Comparison of ENCODE assay signal across 11 cellular contexts in genomic region chr2:201904529-201905420, GRCh38.
DNase-seq lines count a peak whose midpoint lies in the region; ATAC-seq and FAIRE-seq lines count a peak whose summit lies in the region.
"Had no signal": no experiment of that assay in that cellular context is flagged by ENCODE, and none has a peak within 500 bp of the region (broad histone marks: within the 10 kb centered on the region; RNA-seq: fewer than 3 reads in every experiment).

No MANE protein-coding gene starts in this region.

- peak; percentile 96 for ATAC-seq in GM19463 (IDR thresholded peaks at IDR 0.05; ENCODE audit: unreplicated experiment)
- peak; percentile 84 for ATAC-seq in HG02973 (IDR thresholded peaks at IDR 0.05; ENCODE audit: unreplicated experiment)
- ATAC-seq: activated CD4-positive, CD25-positive, alpha-beta regulatory T cell treated with anti-CD3 and anti-CD28 coated beads, Interleukin-2, amount 50 U/mL, for 24 hours; K562 had no signal

- no peak for FAIRE-seq in HTR-8/SVneo (lab: Jason Lieb, UNC)
- FAIRE-seq: K562 had no signal

- DNase-seq in EH (ENCODE audit: low read depth), result peak; percentile 80
- peak; percentile 46 for DNase-seq in RPMI7951 (ENCODE audit: low read depth)
- DNase-seq in effector CD8-positive, alpha-beta T cell (lab: John Stamatoyannopoulos, UW), result no peak
- DNase-seq in activated effector memory CD4-positive, alpha-beta T cell treated with anti-CD3 and anti-CD28 coated beads, Interleukin-2, amount 50 U/mL, for 16 hours, result no peak
- DNase-seq in T-helper 9 cell, result no peak
- DNase-seq in HTR-8/SVneo (ENCODE audit: insufficient read length, low spot score), result no peak
- DNase-seq: amygdala had no signal

Comparison
In these comparisons a context has a peak if more than half of its experiments do, and no peak if none do; other contexts are left out.
1. DNase-seq: peak in EH (single experiment) and RPMI7951 (single experiment); none in effector CD8-positive, alpha-beta T cell (single experiment), activated effector memory CD4-positive, alpha-beta T cell treated with anti-CD3 and anti-CD28 coated beads, Interleukin-2, amount 50 U/mL, for 16 hours (single experiment), T-helper 9 cell (single experiment) and HTR-8/SVneo (single experiment).